Comparison of ENCODE assay signal across 18 cellular contexts in the genomic region with DNA sequence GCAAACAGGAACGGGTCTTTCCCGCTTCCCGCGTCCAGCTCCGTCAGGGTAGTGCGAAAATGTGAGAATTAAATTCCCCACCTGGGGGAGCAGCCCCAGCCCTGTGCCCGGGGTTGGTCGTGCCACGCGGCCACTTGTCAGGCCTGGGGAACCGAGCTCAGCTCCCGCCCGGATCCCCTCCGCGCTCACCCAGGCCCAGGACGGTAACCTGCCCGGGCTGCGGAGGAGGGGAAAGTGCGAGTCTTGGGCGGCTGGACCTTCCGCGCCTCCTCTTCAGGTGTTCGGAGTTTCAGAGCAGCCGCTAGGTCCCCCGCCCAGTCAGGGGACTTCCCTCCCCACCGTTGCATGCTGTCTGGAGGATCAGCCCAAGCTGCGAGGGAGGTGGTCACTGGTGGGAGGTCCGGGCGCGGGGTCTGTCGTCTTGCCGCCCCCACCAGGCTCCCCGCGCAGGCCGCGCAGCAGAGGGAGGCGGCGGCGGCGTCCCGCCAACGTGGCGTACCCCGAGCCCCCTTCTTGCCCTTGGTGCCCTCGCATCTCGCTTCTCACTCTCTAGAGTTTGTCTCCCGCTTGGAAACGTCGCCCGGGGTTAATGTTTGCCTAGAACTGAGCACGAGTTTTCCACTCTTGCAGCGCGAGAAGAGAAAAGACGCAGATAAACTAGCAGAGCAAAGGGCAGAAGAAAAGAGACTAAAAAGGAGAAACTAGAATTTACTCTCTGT. TPM values are rescaled to one million over a fixed set of nuclear protein-coding genes. Genes with fewer than 3 reads are reported as not detected.
DNase-seq lines count a peak whose midpoint lies in the region; ATAC-seq and TF ChIP-seq lines count a peak whose summit lies in the region.
"Had no signal": no experiment of that assay in that cellular context is flagged by ENCODE, and none has a peak within 500 bp of the region (broad histone marks: within the 10 kb centered on the region; RNA-seq: fewer than 3 reads in every experiment).

No MANE protein-coding gene starts in this region.

- H3K27ac Mint-ChIP-seq in Caco-2 (ENCODE audit: unreplicated experiment) = peak overlapping the region; percentile 79

- H3K36me3 ChIP-seq in Caco-2 (ENCODE audit: control insufficient read depth, insufficient read depth, low read length) (no peaks in the 10 kb centered on the region), HUES6 (ENCODE audit: control insufficient read depth, insufficient read depth, low read length) (no peaks in the 10 kb centered on the region)
- H3K36me3 ChIP-seq: BE2C had no signal

- H3K4me3 Mint-ChIP-seq in Caco-2 (ENCODE audit: unreplicated experiment) = peak overlapping the region; percentile 82
- H3K4me3 Mint-ChIP-seq: neural crest cell had no signal

- POLR2A ChIA-PET in Caco-2 (lab: Charles Lee) = interaction anchor here (0.6 to 1.2 kb wide), 3 partner anchors 11 to 577 kb away, joined by 3 to 10 read pairs (median 3); a partner anchor contains a TSS

- peaks cover 43% of the 10 kb centered on the region for H3K4me1 Mint-ChIP-seq in Caco-2 (ENCODE audit: low read depth, unreplicated experiment)

- H3K9ac ChIP-seq in HUES6 (ENCODE audit: low read length) = peak overlapping the region; percentile 74

- no peak for TF ChIP-seq CTCF in Caco-2 (IDR thresholded peaks at IDR 0.05; ENCODE audit: insufficient read depth in 1 of 2, low read depth in 1 of 2, low read length in 1 of 2, severe bottlenecking in 1 of 2, unreplicated experiment in 1 of 2)

- intact Hi-C loops in Caco-2 (cut with micrococcal nuclease; ENCODE audit: unreplicated experiment) (no loop called here), posterior vena cava (cut with DNase I) (loop anchor here (5.0 to 10.0 kb wide), 3 partner anchors 156 to 618 kb away; no protein-coding TSS in a partner anchor)

- no peak overlapping the region for H3K27ac ChIP-seq in HUES6 (ENCODE audit: low read depth, low read length)

- DNase-seq in Caco-2 (peak; percentile 70 to 79), iPS-NIHi7 (ENCODE audit: extremely low spot score) (peak; percentile 43), posterior vena cava (ENCODE audit: low spot score) (peak; percentile 73), NCI-H526 treated with DMSO at 0.1 percent for 48 hours (lab: John Stamatoyannopoulos, UW) (no peak), hippocampal formation (lab: John Stamatoyannopoulos, UW) (no peak)
- DNase-seq: BE2C; DMS79 treated with DMSO at 0.1 percent for 48 hours; KBM-7; left ventricle myocardium superior; NCI-H1417 treated with DMSO at 0.1 percent for 48 hours; NCI-H510A; stimulated activated naive CD4-positive, alpha-beta T cell had no signal

- no peaks in the 10 kb centered on the region for H3K27me3 ChIP-seq in Caco-2 (replicated peaks; ENCODE audit: control insufficient read depth, insufficient read depth, low read length)
- peaks cover 95% of the 10 kb centered on the region for H3K27me3 ChIP-seq in HUES6 (ENCODE audit: control insufficient read depth, insufficient read depth, low read length)

- CTCF ChIA-PET in Caco-2 (lab: Charles Lee) = interaction anchor here (0.6 to 2.2 kb wide), 8 partner anchors 13 to 618 kb away, joined by 3 to 10 read pairs (median 3); no protein-coding TSS in a partner anchor

- H3K4me1 ChIP-seq in Caco-2 (peaks cover 42% of the 10 kb centered on the region), HUES6 (ENCODE audit: control insufficient read depth, insufficient read depth, low read length) (peaks cover 29% of the 10 kb centered on the region)
- H3K4me1 ChIP-seq: BE2C had no signal

- H3K9me3 ChIP-seq in Caco-2 = no peaks in the 10 kb centered on the region
- no peaks in the 10 kb centered on the region for H3K9me3 ChIP-seq in HUES6 (ENCODE audit: control insufficient read depth, insufficient read depth, low read depth, low read length)
- H3K9me3 ChIP-seq: BE2C had no signal

- ATAC-seq in GM21381 (IDR thresholded peaks at IDR 0.05; ENCODE audit: unreplicated experiment) = no peak
- no peak for ATAC-seq in HG02981 (IDR thresholded peaks at IDR 0.05; ENCODE audit: unreplicated experiment)
- ATAC-seq: left ventricle myocardium superior had no signal

- H3K4me3 ChIP-seq in Caco-2 (ENCODE audit: low read depth, low read length) = peak overlapping the region; percentile 61
- H3K4me3 ChIP-seq in HUES6 (ENCODE audit: low read depth, low read length) = peak overlapping the region; percentile 59; the same call in 1 of the 2 replicates

- no TSS peak for BruUV-seq in Caco-2 (replicated peaks; lab: Mats Ljungman, UMichigan)

- H3K36me3 Mint-ChIP-seq in Caco-2 (ENCODE audit: insufficient read depth, unreplicated experiment) = peaks cover 3% of the 10 kb centered on the region
- H3K36me3 Mint-ChIP-seq: brain had no signal

- no peaks in the 10 kb centered on the region for H3K9me3 Mint-ChIP-seq in Caco-2 (ENCODE audit: unreplicated experiment)
- H3K9me3 Mint-ChIP-seq: neural crest cell had no signal

- H3K27me3 Mint-ChIP-seq in Caco-2 (ENCODE audit: insufficient read depth, unreplicated experiment) = no peaks in the 10 kb centered on the region

RNA-seq across cellular contexts. Expression of a gene that starts 8.1 kb away (rescaled TPM):
- total RNA-seq in Caco-2 (2022) (5.2 and 8.1 TPM in 2 replicates), posterior vena cava (not detected)
- total RNA-seq: activated CD8-positive, alpha-beta memory T cell treated with anti-CD3 and anti-CD28 coated beads for 36 hours; left ventricle myocardium superior had no signal

RNA-seq across cellular contexts. Expression of a gene that starts 11.3 kb away (rescaled TPM):
- total RNA-seq in Caco-2 (2022) (104 and 109 TPM in 2 replicates), posterior vena cava (not detected)
- total RNA-seq: activated CD8-positive, alpha-beta memory T cell treated with anti-CD3 and anti-CD28 coated beads for 36 hours; left ventricle myocardium superior had no signal

Comparison
In these comparisons a context has a peak if more than half of its experiments do, and no peak if none do; other contexts are left out.
1. DNase-seq: peak in Caco-2 (2 of 2), iPS-NIHi7 (single experiment) and posterior vena cava (single experiment); none in NCI-H526 treated with DMSO at 0.1 percent for 48 hours (single experiment) and hippocampal formation (0 of 2).
2. RNA of a gene that starts 11.3 kb away (total RNA-seq): 104 to 109 TPM in Caco-2; not detected in posterior vena cava; every median in the first group is over 100 times any median in the second.